ENCODE assay signal across 6 cellular contexts in the genomic region with DNA sequence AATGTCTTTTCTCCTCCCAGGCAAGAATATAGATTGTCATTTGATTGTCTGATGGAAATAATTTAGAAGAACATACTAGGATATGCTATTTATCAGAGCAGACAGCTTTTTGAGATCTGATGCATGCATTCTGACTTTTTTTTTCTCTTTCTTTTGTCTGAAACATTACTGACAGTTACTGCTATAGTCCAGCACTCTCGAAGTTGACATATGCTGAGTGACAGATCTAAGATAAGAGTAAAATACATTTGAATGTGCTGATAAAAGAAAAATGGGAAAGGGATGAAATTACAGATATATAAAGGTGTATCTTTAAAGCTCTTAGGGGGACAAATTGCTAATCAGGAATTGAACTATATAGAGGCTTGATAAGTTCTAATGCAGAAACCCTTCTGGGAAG.
"Had no signal": no experiment of that assay in that cellular context is flagged by ENCODE, and none has a peak within 500 bp of the region (broad histone marks: within the 10 kb centered on the region; RNA-seq: fewer than 3 reads in every experiment).

No MANE protein-coding gene starts in this region.

- ATAC-seq: HepG2, K562 had no signal

- H3K27ac ChIP-seq: HL-60 had no signal

- H3K4me1 Mint-ChIP-seq: IgD-negative memory B cell had no signal

- H3K9me3 Mint-ChIP-seq: IgD-negative memory B cell had no signal

- DNase-seq: IMR-90, KBM-7 had no signal

- H3K27me3 Mint-ChIP-seq: IgD-negative memory B cell had no signal

- H3K27ac Mint-ChIP-seq: IgD-negative memory B cell had no signal

- H3K4me3 ChIP-seq: K562 had no signal

- H3K4me3 Mint-ChIP-seq: IgD-negative memory B cell had no signal
